In genomic region chr11:117999354-117999993, GRCh38 we compare ENCODE assay signal across 22 cellular contexts. TPM values are rescaled to one million over a fixed set of nuclear protein-coding genes. Genes with fewer than 3 reads are reported as not detected.
DNase-seq lines count a peak whose midpoint lies in the region; ATAC-seq, FAIRE-seq and TF ChIP-seq lines count a peak whose summit lies in the region.
"Had no signal": no experiment of that assay in that cellular context is flagged by ENCODE, and none has a peak within 500 bp of the region (broad histone marks: within the 10 kb centered on the region; RNA-seq: fewer than 3 reads in every experiment).

No MANE protein-coding gene starts in this region.

- H3K4me3 ChIP-seq in H1 (ENCODE audit: extremely low read depth in 1 of 4, insufficient read depth in 2 of 4, low read depth in 3 of 4, low read length in 4 of 4) (no peak overlapping the region), body of pancreas (no peak overlapping the region)

- H3K9me3 Mint-ChIP-seq in activated CD8-positive, alpha-beta T cell treated with anti-CD3 and anti-CD28 coated beads for 36 hours, result peaks cover 15% of the 10 kb centered on the region
- peaks cover 13% of the 10 kb centered on the region for H3K9me3 Mint-ChIP-seq in stimulated activated effector memory CD8-positive, alpha-beta T cell treated with anti-CD3 and anti-CD28 coated beads, Interleukin-12 subunit alpha, Interleukin-12 subunit beta, amount 100 ng/mL, for 72 hours

- TF ChIP-seq POLR2A in H1 (IDR thresholded peaks at IDR 0.05; ENCODE audit: control extremely low read depth in 1 of 2, low read depth in 2 of 2, low read length in 2 of 2), result no peak
- no peak for TF ChIP-seq POLR2A in body of pancreas (IDR thresholded peaks at IDR 0.05)

- H3K9me3 ChIP-seq in H1 (ENCODE audit: insufficient read depth in 2 of 2, low read depth in 1 of 2, low read length in 1 of 2), result no peaks in the 10 kb centered on the region
- H3K9me3 ChIP-seq in body of pancreas, result no peaks in the 10 kb centered on the region
- H3K9me3 ChIP-seq: neutrophil had no signal

- H3K4me3 Mint-ChIP-seq in activated CD8-positive, alpha-beta T cell treated with anti-CD3 and anti-CD28 coated beads for 36 hours, result no peak overlapping the region
- peak overlapping the region; percentile 47 for H3K4me3 Mint-ChIP-seq in stimulated activated effector memory CD8-positive, alpha-beta T cell treated with anti-CD3 and anti-CD28 coated beads, Interleukin-12 subunit alpha, Interleukin-12 subunit beta, amount 100 ng/mL, for 72 hours
- H3K4me3 Mint-ChIP-seq: mesothelial cell of epicardium had no signal

- no peaks in the 10 kb centered on the region for H3K27me3 Mint-ChIP-seq in activated CD8-positive, alpha-beta T cell treated with anti-CD3 and anti-CD28 coated beads for 36 hours

- H4K91ac ChIP-seq in H1 (replicated peaks; ENCODE audit: insufficient read length, low read length), result no peak overlapping the region

- no peaks in the 10 kb centered on the region for H3K23me2 ChIP-seq in H1 (ENCODE audit: low read depth, low read length)

- peak overlapping the region; percentile 1; the same call in 1 of the 2 replicates for H4K8ac ChIP-seq in H1 (ENCODE audit: extremely low read depth, insufficient read depth, low read length)

- H3K79me1 ChIP-seq in H1 (ENCODE audit: low read depth, low read length), result no peaks in the 10 kb centered on the region

- H3K56ac ChIP-seq in H1 (replicated peaks; ENCODE audit: insufficient read length, low read depth, low read length), result no peak overlapping the region

- peak; percentile 59 for DNase-seq in activated CD8-positive, alpha-beta memory T cell treated with anti-CD3 and anti-CD28 coated beads for 24 hours
- DNase-seq in activated CD8-positive, alpha-beta memory T cell treated with anti-CD3 and anti-CD28 coated beads, Interleukin-2, amount 50 U/mL, for 48 hours, result no peak
- no peak for DNase-seq in activated CD8-positive, alpha-beta T cell treated with anti-CD3 and anti-CD28 coated beads for 36 hours
- DNase-seq in H1 (ENCODE audit: low read depth in 1 of 2, low spot score in 2 of 2) (no peak), NCI-H2081 (lab: John Stamatoyannopoulos, UW) (no peak), body of pancreas (no peak), NK-92 (lab: John Stamatoyannopoulos, UW; ENCODE audit: unreplicated experiment) (no peak)
- DNase-seq in stimulated activated effector memory CD8-positive, alpha-beta T cell treated with anti-CD3 and anti-CD28 coated beads, Interleukin-12 subunit alpha, Interleukin-12 subunit beta, amount 100 ng/mL, for 72 hours (ENCODE audit: low spot score in 2 of 2), result no peak
- DNase-seq: activated gamma-delta T cell treated with Interleukin-2 at 50 U/mL for 16 hours; kidney glomerular epithelial cell; NCI-H1436 treated with DMSO at 0.1 percent for 48 hours; NCI-H774; stimulated activated naive CD4-positive, alpha-beta T cell; trophoblast cell had no signal

- H4K20me1 ChIP-seq in H1 (replicated peaks in 1 of 2; ENCODE audit: control insufficient read depth in 1 of 2, insufficient read depth in 2 of 2, low read length in 2 of 2), result no peaks in the 10 kb centered on the region

- no peak overlapping the region for H2BK15ac ChIP-seq in H1 (ENCODE audit: low read length)

- H3K27ac ChIP-seq in H1 (ENCODE audit: low read depth, low read length) (no peak overlapping the region), body of pancreas (no peak overlapping the region)
- H3K27ac ChIP-seq: neutrophil had no signal

- H2AK5ac ChIP-seq in H1 (ENCODE audit: low read depth, low read length), result no peak overlapping the region

- no peak overlapping the region for H3K4ac ChIP-seq in H1 (replicated peaks; ENCODE audit: insufficient read length, low read depth, low read length)

- TF ChIP-seq EP300 in H1 (IDR thresholded peaks at IDR 0.05; ENCODE audit: borderline replicate concordance in 1 of 2, low read depth in 2 of 2, low read length in 2 of 2), result no peak

- peak overlapping the region; percentile 99 for H3K27ac Mint-ChIP-seq in activated CD8-positive, alpha-beta T cell treated with anti-CD3 and anti-CD28 coated beads for 36 hours
- H3K27ac Mint-ChIP-seq in stimulated activated effector memory CD8-positive, alpha-beta T cell treated with anti-CD3 and anti-CD28 coated beads, Interleukin-12 subunit alpha, Interleukin-12 subunit beta, amount 100 ng/mL, for 72 hours, result peak overlapping the region; percentile 98
- H3K27ac Mint-ChIP-seq: mesothelial cell of epicardium had no signal

- no peak overlapping the region for H4K5ac ChIP-seq in H1 (ENCODE audit: insufficient read length, low read depth, low read length)

- FAIRE-seq in H1 (lab: Jason Lieb, UNC), result no peak
- FAIRE-seq: colon, endothelial cell of umbilical vein, GM18507 had no signal

- no peak overlapping the region for H2BK120ac ChIP-seq in H1 (replicated peaks; ENCODE audit: low read depth, low read length)

- H3K9ac ChIP-seq in H1 (replicated peaks in 1 of 4; ENCODE audit: extremely low read depth in 1 of 4, low read depth in 3 of 4, low read length in 3 of 4), result no peak overlapping the region

- H3K14ac ChIP-seq in H1 (ENCODE audit: insufficient read length), result no peak overlapping the region

- no peak for TF ChIP-seq RAD21 in H1 (IDR thresholded peaks at IDR 0.05 in 1 of 2, conservative IDR thresholded peaks at IDR 0.05 in 1 of 2; ENCODE audit: low read depth in 2 of 2, low read length in 2 of 2)

- no peak overlapping the region for H3K4me2 ChIP-seq in H1 (ENCODE audit: insufficient read depth in 1 of 2, low read depth in 2 of 2, low read length in 2 of 2)

- CTCF ChIA-PET in activated CD8-positive, alpha-beta T cell treated with anti-CD3 and anti-CD28 coated beads for 36 hours (lab: Charles Lee), result interaction anchor here (3.7 to 31.9 kb wide), 4 partner anchors 10 to 54 kb away, joined by 11 to 386 read pairs (median 52); no protein-coding TSS in a partner anchor
- CTCF ChIA-PET in H1 (lab: Charles Lee; ENCODE audit: partially characterized antibody), result interaction anchor here (0.6 to 3.8 kb wide), 7 partner anchors 8 to 743 kb away, joined by 3 to 18 read pairs (median 5); no protein-coding TSS in a partner anchor

- 87% methylated on average over 3 of the region's 3 CpGs; no CpG with 5 or more reads in 1 of the 2 experiments for WGBS in H1 (ENCODE audit: extremely low coverage in 1 of 2, insufficient coverage in 1 of 2, insufficient read length in 1 of 2, insufficient replicate concordance in 2 of 2, low coverage in 1 of 2, low lambda C conversion rate in 2 of 2, missing lambda C conversion rate in 1 of 2), 2 experiments
- WGBS in body of pancreas, 2 donors, result 86% methylated on average over 3 of the region's 3 CpGs; no CpG with 5 or more reads in 1 of the 2 donors

- H2BK20ac ChIP-seq in H1 (ENCODE audit: low read length), result no peak overlapping the region

- no peak overlapping the region for H2BK5ac ChIP-seq in H1 (ENCODE audit: low read depth, low read length)

- ATAC-seq in activated CD8-positive, alpha-beta T cell treated with anti-CD3 and anti-CD28 coated beads for 36 hours, result no peak
- ATAC-seq in stimulated activated effector memory CD8-positive, alpha-beta T cell treated with anti-CD3 and anti-CD28 coated beads, Interleukin-12 subunit alpha, Interleukin-12 subunit beta, amount 100 ng/mL, for 72 hours, result no peak
- no peak for ATAC-seq in body of pancreas

- TF ChIP-seq CTCF in activated CD8-positive, alpha-beta T cell treated with anti-CD3 and anti-CD28 coated beads for 36 hours (IDR thresholded peaks at IDR 0.05), result no peak
- TF ChIP-seq CTCF in H1 (IDR thresholded peaks at IDR 0.05; ENCODE audit: control extremely low read depth in 1 of 3, insufficient read depth in 1 of 3, low read depth in 1 of 3, low read length in 3 of 3) (no peak), body of pancreas (IDR thresholded peaks at IDR 0.05) (no peak)

- H3K23ac ChIP-seq in H1 (ENCODE audit: insufficient read length), result no peak overlapping the region

- H3K4me1 ChIP-seq in H1 (replicated peaks in 1 of 4; ENCODE audit: control insufficient read depth in 3 of 4, insufficient read depth in 4 of 4, low read length in 3 of 4) (no peaks in the 10 kb centered on the region; a peak in 2 of 7 replicates), body of pancreas (no peaks in the 10 kb centered on the region)

- H3K18ac ChIP-seq in H1 (ENCODE audit: extremely low read depth, low read length), result no peak overlapping the region

- H3K36me3 Mint-ChIP-seq in activated CD8-positive, alpha-beta T cell treated with anti-CD3 and anti-CD28 coated beads for 36 hours (ENCODE audit: low read depth), result peaks cover 76% of the 10 kb centered on the region
- H3K36me3 Mint-ChIP-seq in stimulated activated effector memory CD8-positive, alpha-beta T cell treated with anti-CD3 and anti-CD28 coated beads, Interleukin-12 subunit alpha, Interleukin-12 subunit beta, amount 100 ng/mL, for 72 hours, result peaks cover 100% of the 10 kb centered on the region
- H3K36me3 Mint-ChIP-seq: mesothelial cell of epicardium had no signal

- peaks cover 0 to 2% (median 0%) of the 10 kb centered on the region in 4 experiments; a peak in 1 of 7 replicates for H3K27me3 ChIP-seq in H1 (replicated peaks in 1 of 4; ENCODE audit: control insufficient read depth in 3 of 4, extremely low read depth in 1 of 4, insufficient read depth in 3 of 4, low read length in 3 of 4)
- no peaks in the 10 kb centered on the region for H3K27me3 ChIP-seq in body of pancreas
- H3K27me3 ChIP-seq: neutrophil had no signal

- POLR2A ChIA-PET in activated CD8-positive, alpha-beta T cell treated with anti-CD3 and anti-CD28 coated beads for 36 hours (lab: Charles Lee), result interaction anchor here (0.6 to 33.1 kb wide), 7 partner anchors 1 to 67 kb away, joined by 3 to 710 read pairs (median 93); partner anchors contain the start of gene IL10RA
- POLR2A ChIA-PET in H1 (lab: Charles Lee; ENCODE audit: partially characterized antibody), result interaction anchor here (1.3 kb wide), 1 partner anchor 13 kb away, joined by 3 read pairs; the partner anchor contains the start of gene IL10RA

- no peaks in the 10 kb centered on the region for H3K79me2 ChIP-seq in H1 (ENCODE audit: control insufficient read depth in 1 of 2, insufficient read depth in 2 of 2, low read length in 2 of 2)

- no peaks in the 10 kb centered on the region for H3K36me3 ChIP-seq in H1 (ENCODE audit: control insufficient read depth in 2 of 4, insufficient read depth in 4 of 4, low read length in 3 of 4)
- H3K36me3 ChIP-seq in body of pancreas (replicated peaks in 1 of 2; ENCODE audit: insufficient read depth in 1 of 2, low read depth in 2 of 2), result no peaks in the 10 kb centered on the region

- no peak overlapping the region for H2AFZ ChIP-seq in H1 (ENCODE audit: low read length)

- no peak overlapping the region for H2BK12ac ChIP-seq in H1 (ENCODE audit: low read depth, low read length)

- H3K4me1 Mint-ChIP-seq in activated CD8-positive, alpha-beta T cell treated with anti-CD3 and anti-CD28 coated beads for 36 hours (ENCODE audit: low read depth), result peaks cover 89% of the 10 kb centered on the region
- H3K4me1 Mint-ChIP-seq in stimulated activated effector memory CD8-positive, alpha-beta T cell treated with anti-CD3 and anti-CD28 coated beads, Interleukin-12 subunit alpha, Interleukin-12 subunit beta, amount 100 ng/mL, for 72 hours, result peaks cover 94% of the 10 kb centered on the region

- intact Hi-C loops in activated CD8-positive, alpha-beta T cell treated with anti-CD3 and anti-CD28 coated beads for 36 hours (cut with micrococcal nuclease), result no loop called here
- intact Hi-C loops in body of pancreas (cut with DNase I), result no loop called here

RNA-seq across cellular contexts. Expression of gene IL10RA, which starts 13.3 kb away (rescaled TPM):
- 10 to 100 TPM; 73.3 to 80.9 TPM for total RNA-seq in activated CD8-positive, alpha-beta T cell treated with anti-CD3 and anti-CD28 coated beads for 36 hours
- total RNA-seq in H1 (2021; fragmentation: NEBNext Ultra II Directional; extraction: Animal tissue kit (Norgen Biotek cat#: 25700)), result 0.11 and 0.31 TPM in 2 replicates
- 0.05 and 0.16 TPM in 2 replicates for polyA plus RNA-seq in H1 (2011; rRNA removed)
- 0.06 TPM for polyA plus RNA-seq in H1 (2011; cell fraction: cytosol; rRNA removed)
- polyA plus RNA-seq in H1 (2011; cell fraction: nucleus; rRNA removed), result 0.66 TPM
- 0.05 TPM in 1 of 4 replicates, not detected in the others for polyA plus RNA-seq in H1 (2012, experiment 1 of 2)
- 0.09 TPM for polyA plus RNA-seq in H1 (2012, experiment 2 of 2)
- 0.14 TPM for polyA plus RNA-seq in H1 (2013, experiment 1 of 2)
- 0.15 TPM for polyA plus RNA-seq in H1 (2013, experiment 2 of 2)
- polyA minus RNA-seq in H1 (2011; rRNA and poly(A)+ RNA removed), result 0.09 TPM in 1 of 2 replicates, not detected in the other
- not detected for polyA minus RNA-seq in H1 (2011; cell fraction: cytosol; rRNA and poly(A)+ RNA removed)
- polyA minus RNA-seq in H1 (2011; cell fraction: nucleus; rRNA and poly(A)+ RNA removed), result 0.40 TPM
- 10 to 100 TPM in 1 of 2 donors, 1 to 10 TPM in 1; 7.3 to 10.2 TPM for total RNA-seq in body of pancreas
- total RNA-seq: endothelial cell of umbilical vein, fibroblast of villous mesenchyme, MCF 10A, SK-MEL-5 had no signal

Comparison
In these comparisons a context has a peak if more than half of its experiments do, and no peak if none do; other contexts are left out.
1. RNA of gene IL10RA, which starts 13.3 kb away (total RNA-seq): 73.3 to 80.9 TPM in activated CD8-positive, alpha-beta T cell treated with anti-CD3 and anti-CD28 coated beads for 36 hours; 7.3 to 10.2 TPM in body of pancreas and 0.11 to 0.31 TPM in H1; every median in the first group is over 4 times any median in the second.